Comparison of ENCODE assay signal across 8 cellular contexts in genomic region chr6:1542764-1543163, GRCh38.
"Had no signal": no experiment of that assay in that cellular context is flagged by ENCODE, and none has a peak within 500 bp of the region (broad histone marks: within the 10 kb centered on the region; RNA-seq: fewer than 3 reads in every experiment).

No MANE protein-coding gene starts in this region.

- H3K4me1 ChIP-seq: HAP-1 had no signal

- H3K4me3 ChIP-seq: GM23338, HAP-1 had no signal

- H3K27ac Mint-ChIP-seq: GM23338 had no signal

- ATAC-seq: GM23338, HCT116 had no signal

- H3K36me3 ChIP-seq: HAP-1 had no signal

- H3K4me3 Mint-ChIP-seq: GM23338 had no signal

- FAIRE-seq: HTR-8/SVneo had no signal

- H3K27ac ChIP-seq: KMS-11 had no signal

- H3K9ac ChIP-seq: KMS-11 had no signal

- DNase-seq: H7, IMR-90, KBM-7 had no signal

- H3K4me2 ChIP-seq: GM23338, KMS-11 had no signal

- H2AFZ ChIP-seq: GM23338 had no signal

- H3K9me3 Mint-ChIP-seq: GM23338 had no signal

- H3K9me3 ChIP-seq: HAP-1 had no signal
